ENCODE assay signal across 8 cellular contexts in genomic region chr6:27188885-27189418, GRCh38. TPM values are rescaled to one million over a fixed set of nuclear protein-coding genes. Genes with fewer than 3 reads are reported as not detected.
DNase-seq lines count a peak whose midpoint lies in the region; ATAC-seq and TF ChIP-seq lines count a peak whose summit lies in the region.

No MANE protein-coding gene starts in this region.

- H3K27ac Mint-ChIP-seq in T-helper 2 cell treated with Interferon-gamma antibody and Interleukin-4, amounts not matched to agents 5 μg/mL and 100 μg/mL, for 36 hours, result peak overlapping the region; percentile 77

- peak overlapping the region; percentile 81 for H3K4me3 ChIP-seq in AG04450 (ENCODE audit: low read depth, low read length)
- peak overlapping the region; percentile 60 for H3K4me3 ChIP-seq in colonic mucosa
- peak overlapping the region; percentile 48 for H3K4me3 ChIP-seq in kidney epithelial cell (ENCODE audit: low read depth, low read length)

- H3K9me3 ChIP-seq in AG04450 (ENCODE audit: control insufficient read depth, insufficient read depth, low read length) (no peaks in the 10 kb centered on the region), colonic mucosa (no peaks in the 10 kb centered on the region)

- H3K4me1 ChIP-seq in colonic mucosa, result no peaks in the 10 kb centered on the region

- peaks cover 3% of the 10 kb centered on the region for H3K27me3 Mint-ChIP-seq in T-helper 2 cell treated with Interferon-gamma antibody and Interleukin-4, amounts not matched to agents 5 μg/mL and 100 μg/mL, for 36 hours (ENCODE audit: low read depth)

- H3K9me3 Mint-ChIP-seq in T-helper 2 cell treated with Interferon-gamma antibody and Interleukin-4, amounts not matched to agents 5 μg/mL and 100 μg/mL, for 36 hours, result no peaks in the 10 kb centered on the region

- H3K36me3 Mint-ChIP-seq in T-helper 2 cell treated with Interferon-gamma antibody and Interleukin-4, amounts not matched to agents 5 μg/mL and 100 μg/mL, for 36 hours (ENCODE audit: low read depth), result no peaks in the 10 kb centered on the region

- peak; percentile 71 for ATAC-seq in GM18505 (IDR thresholded peaks at IDR 0.05; ENCODE audit: unreplicated experiment)
- peak; percentile 63 for ATAC-seq in HG02981 (IDR thresholded peaks at IDR 0.05; ENCODE audit: unreplicated experiment)

- CTCF ChIA-PET in AG04450 (lab: Charles Lee), result interaction anchor here (0.9 to 2.5 kb wide), 10 partner anchors 28 to 1167 kb away, joined by 3 to 18 read pairs (median 4); no protein-coding TSS in a partner anchor

- peaks cover 14% of the 10 kb centered on the region for H3K4me1 Mint-ChIP-seq in T-helper 2 cell treated with Interferon-gamma antibody and Interleukin-4, amounts not matched to agents 5 μg/mL and 100 μg/mL, for 36 hours (ENCODE audit: low read depth)

- H3K27ac ChIP-seq in AG04450 (ENCODE audit: low read depth, low read length) (peak overlapping the region; percentile 84), colonic mucosa (peak overlapping the region; percentile 80)

- TF ChIP-seq CTCF in AG04450 (IDR thresholded peaks at IDR 0.05; ENCODE audit: low read depth, low read length), result peak; percentile 74
- TF ChIP-seq CTCF in colonic mucosa (IDR thresholded peaks at IDR 0.05), result peak; percentile 66
- TF ChIP-seq CTCF in kidney epithelial cell (IDR thresholded peaks at IDR 0.05; ENCODE audit: insufficient read depth, low read length, poor library complexity, severe bottlenecking), result peak; percentile 63

- POLR2A ChIA-PET in AG04450 (lab: Yijun Ruan, JAX), result interaction anchor here (1.3 kb wide), 1 partner anchor 11 kb away, joined by 17 read pairs; no protein-coding TSS in a partner anchor

- no peaks in the 10 kb centered on the region for H3K27me3 ChIP-seq in AG04450 (ENCODE audit: control insufficient read depth, insufficient read depth, low read length)
- H3K27me3 ChIP-seq in colonic mucosa, result no peaks in the 10 kb centered on the region
- H3K27me3 ChIP-seq in kidney epithelial cell (ENCODE audit: control insufficient read depth, insufficient read depth, low read length), result no peaks in the 10 kb centered on the region

- peak; percentile 59 for DNase-seq in AG04450 (ENCODE audit: low read depth, low spot score)
- peak; percentile 40 to 61 for DNase-seq in NCI-H1930 (lab: John Stamatoyannopoulos, UW)
- peak; percentile 47 for DNase-seq in T-helper 2 cell treated with Interferon-gamma antibody and Interleukin-4, amounts not matched to agents 5 μg/mL and 100 μg/mL, for 36 hours (ENCODE audit: low spot score)
- DNase-seq in colonic mucosa, result peak; percentile 76
- DNase-seq in kidney epithelial cell (ENCODE audit: low read depth), result no peak
- DNase-seq in stimulated activated CD4-positive, alpha-beta T cell treated with anti-CD3 and anti-CD28 coated beads, Interleukin-2, amount 100 ng/mL, for 4 hours (ENCODE audit: low read depth), result peak; percentile 44

- H3K9ac ChIP-seq in colonic mucosa (ENCODE audit: low read depth in 2 of 2, low read length in 2 of 2), result peak overlapping the region; percentile 64 to 79

- peak overlapping the region; percentile 91 for H3K4me3 Mint-ChIP-seq in T-helper 2 cell treated with Interferon-gamma antibody and Interleukin-4, amounts not matched to agents 5 μg/mL and 100 μg/mL, for 36 hours

- TF ChIP-seq POLR2A in GM18505 (IDR thresholded peaks at IDR 0.05; ENCODE audit: borderline replicate concordance, extremely low read depth, insufficient read depth, insufficient read length), result no peak

- H3K36me3 ChIP-seq in colonic mucosa, result no peaks in the 10 kb centered on the region
- H3K36me3 ChIP-seq in kidney epithelial cell (ENCODE audit: control insufficient read depth, insufficient read depth, low read length), result no peaks in the 10 kb centered on the region

- intact Hi-C loops in colonic mucosa (cut with DNase I), result loop anchor here (5.0 kb wide), 1 partner anchor 563 kb away; no protein-coding TSS in a partner anchor

RNA-seq across cellular contexts. Expression of gene PRSS16, which starts 58.5 kb away (rescaled TPM):
- 0.02 and 0.16 TPM in 2 replicates for polyA plus RNA-seq in AG04450 (2011; rRNA removed)
- polyA minus RNA-seq in AG04450 (2011; rRNA and poly(A)+ RNA removed), result not detected in 2 replicates
- total RNA-seq in colonic mucosa (10 to 100 TPM; 21.8 to 29.8 TPM), kidney epithelial cell (1.6 and 2.2 TPM in 2 replicates)
